ENCODE assay signal across 16 cellular contexts in the genomic region with DNA sequence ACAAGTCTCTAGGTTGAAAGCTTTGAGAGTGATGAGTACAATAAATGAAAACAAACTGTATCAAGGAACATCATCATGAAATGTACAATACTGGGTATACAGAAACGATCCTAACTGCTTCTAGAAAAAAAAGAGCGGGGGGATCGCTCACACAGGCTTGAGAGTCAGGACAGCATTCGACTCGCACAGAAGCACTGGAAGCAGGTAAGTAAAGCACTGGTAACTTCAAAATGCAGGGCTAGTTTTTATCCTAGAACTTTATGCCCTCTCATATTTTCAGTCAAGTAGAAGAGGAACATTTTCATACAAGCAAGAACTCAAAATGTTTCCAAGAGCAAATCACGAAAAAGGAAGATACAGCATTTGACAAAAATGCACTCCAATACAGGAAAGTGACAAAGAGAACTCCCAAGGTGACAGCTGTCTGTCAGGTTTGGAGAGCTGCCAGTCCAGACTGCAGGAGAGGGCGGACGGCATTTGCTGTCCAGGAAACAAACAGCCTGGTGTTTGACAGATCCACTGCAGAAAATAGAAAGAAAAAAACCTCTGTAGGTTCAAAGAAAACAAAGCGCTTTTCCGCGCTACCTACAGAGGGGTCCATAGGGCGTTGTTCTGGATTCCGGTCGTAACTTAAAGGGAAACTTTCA. TPM values are rescaled to one million over a fixed set of nuclear protein-coding genes. Genes with fewer than 3 reads are reported as not detected.
DNase-seq lines count a peak whose midpoint lies in the region; ATAC-seq, FAIRE-seq and TF ChIP-seq lines count a peak whose summit lies in the region.
"Had no signal": no experiment of that assay in that cellular context is flagged by ENCODE, and none has a peak within 500 bp of the region (broad histone marks: within the 10 kb centered on the region; RNA-seq: fewer than 3 reads in every experiment).

No MANE protein-coding gene starts in this region.

- no peak for DNase-seq in stimulated activated naive CD8-positive, alpha-beta T cell treated with anti-CD3 and anti-CD28 coated beads, Interleukin-15, amount 100 ng/mL, for 72 hours
- no peak for DNase-seq in stimulated activated naive CD8-positive, alpha-beta T cell treated with anti-CD3 and anti-CD28 coated beads, Interleukin-15, Interleukin-2, amounts not matched to agents 100 U/mL and 50 U/mL, for 24 hours
- peak; percentile 29 for DNase-seq in NCI-H526 treated with DMSO at 0.1 percent for 48 hours (lab: John Stamatoyannopoulos, UW)
- peak; percentile 21 for DNase-seq in endothelial cell of umbilical vein (ENCODE audit: low read depth, low spot score)
- DNase-seq in GDM1 (lab: John Stamatoyannopoulos, UW) = no peak
- no peak for DNase-seq in OCI-M1 (lab: John Stamatoyannopoulos, UW)
- DNase-seq: activated naive CD8-positive, alpha-beta T cell treated with anti-CD3 and anti-CD28 coated beads, Interleukin-2, amount 10 ng/mL, durations not matched to agents 7 days and 5 days; HFFc6; mesenchymal stem cell; NCI-H187 treated with DMSO at 0.1 percent for 48 hours; pancreas; stimulated activated CD4-positive, alpha-beta T cell treated with anti-CD3 and anti-CD28 coated beads, Interleukin-1b, Interleukin-23, amount 100 ng/mL, for 48 hours had no signal

- TF ChIP-seq POLR2A in endothelial cell of umbilical vein (IDR thresholded peaks at IDR 0.05; ENCODE audit: low read depth, low read length) = no peak

- no peaks in the 10 kb centered on the region for H3K9me3 Mint-ChIP-seq in stimulated activated naive CD8-positive, alpha-beta T cell treated with anti-CD3 and anti-CD28 coated beads, Interleukin-15, amount 100 ng/mL, for 72 hours
- H3K9me3 Mint-ChIP-seq: activated naive CD8-positive, alpha-beta T cell treated with anti-CD3 and anti-CD28 coated beads, Interleukin-2, amount 10 ng/mL, durations not matched to agents 7 days and 5 days; HFFc6 had no signal

- no peaks in the 10 kb centered on the region for H3K36me3 ChIP-seq in endothelial cell of umbilical vein (ENCODE audit: control insufficient read depth in 2 of 2, extremely low read depth in 1 of 2, insufficient read depth in 2 of 2, low read length in 2 of 2)
- H3K36me3 ChIP-seq: pancreas, vagina had no signal

- H3K4me3 Mint-ChIP-seq in stimulated activated naive CD8-positive, alpha-beta T cell treated with anti-CD3 and anti-CD28 coated beads, Interleukin-15, amount 100 ng/mL, for 72 hours = peak overlapping the region; percentile 9 to 44
- H3K4me3 Mint-ChIP-seq: activated naive CD8-positive, alpha-beta T cell treated with anti-CD3 and anti-CD28 coated beads, Interleukin-2, amount 10 ng/mL, durations not matched to agents 7 days and 5 days; HFFc6 had no signal

- BruUV-seq in endothelial cell of umbilical vein (replicated peaks; lab: Mats Ljungman, UMichigan) = no TSS peak

- H3K9me1 ChIP-seq in endothelial cell of umbilical vein (replicated peaks; ENCODE audit: control insufficient read depth, extremely low read depth, insufficient read depth, low read length) = no peaks in the 10 kb centered on the region

- POLR2A ChIA-PET in endothelial cell of umbilical vein (lab: Charles Lee) = no interaction called here

- no peak overlapping the region for H3K27ac ChIP-seq in endothelial cell of umbilical vein (ENCODE audit: insufficient read depth, low read depth, low read length)
- H3K27ac ChIP-seq: pancreas, vagina had no signal

- peaks cover 18% of the 10 kb centered on the region for H3K27me3 Mint-ChIP-seq in stimulated activated naive CD8-positive, alpha-beta T cell treated with anti-CD3 and anti-CD28 coated beads, Interleukin-15, amount 100 ng/mL, for 72 hours

- ATAC-seq in stimulated activated naive CD8-positive, alpha-beta T cell treated with anti-CD3 and anti-CD28 coated beads, Interleukin-15, amount 100 ng/mL, for 72 hours = no peak
- no peak for ATAC-seq in stimulated activated naive CD8-positive, alpha-beta T cell treated with anti-CD3 and anti-CD28 coated beads, Interleukin-15, Interleukin-2, amounts not matched to agents 100 U/mL and 50 U/mL, for 24 hours
- ATAC-seq in GM21576 (IDR thresholded peaks at IDR 0.05; ENCODE audit: unreplicated experiment) (no peak), GM18907 (IDR thresholded peaks at IDR 0.05; ENCODE audit: unreplicated experiment) (no peak)
- ATAC-seq: esophagus mucosa, pancreas had no signal

- H3K4me3 ChIP-seq in endothelial cell of umbilical vein (replicated peaks in 1 of 3; ENCODE audit: insufficient read depth in 1 of 3, low read depth in 1 of 3, low read length in 3 of 3) = no peak overlapping the region
- H3K4me3 ChIP-seq: pancreas had no signal

- H3K79me2 ChIP-seq in endothelial cell of umbilical vein (ENCODE audit: control insufficient read depth, insufficient read depth, low read length) = no peaks in the 10 kb centered on the region

- no peak for FAIRE-seq in endothelial cell of umbilical vein (lab: Jason Lieb, UNC)
- FAIRE-seq: pancreas had no signal

- CTCF ChIA-PET in endothelial cell of umbilical vein (lab: Charles Lee) = no interaction called here

- peaks cover 3% of the 10 kb centered on the region for H3K4me1 ChIP-seq in endothelial cell of umbilical vein (ENCODE audit: control insufficient read depth, extremely low read depth, insufficient read depth, low read length)
- H3K4me1 ChIP-seq: pancreas, vagina had no signal

- H2AFZ ChIP-seq in endothelial cell of umbilical vein (ENCODE audit: low read depth, low read length) = peak overlapping the region; percentile 2

- peaks cover 2 to 4% of the 10 kb centered on the region in 2 experiments for H3K27me3 ChIP-seq in endothelial cell of umbilical vein (ENCODE audit: control insufficient read depth in 2 of 2, insufficient read depth in 2 of 2, low read length in 2 of 2)
- H3K27me3 ChIP-seq: pancreas, vagina had no signal

- dilution Hi-C loops in endothelial cell of umbilical vein (cut with MboI; ENCODE audit: extremely low pct_ligation_motif_present, low sequenced_read_pairs) = no loop called here

- H3K27ac Mint-ChIP-seq in stimulated activated naive CD8-positive, alpha-beta T cell treated with anti-CD3 and anti-CD28 coated beads, Interleukin-15, amount 100 ng/mL, for 72 hours = no peak overlapping the region
- H3K27ac Mint-ChIP-seq: activated naive CD8-positive, alpha-beta T cell treated with anti-CD3 and anti-CD28 coated beads, Interleukin-2, amount 10 ng/mL, durations not matched to agents 7 days and 5 days; HFFc6 had no signal

- H3K4me2 ChIP-seq in endothelial cell of umbilical vein (ENCODE audit: insufficient read depth, low read length) = peak overlapping the region; percentile 30

- no peak overlapping the region for H3K9ac ChIP-seq in endothelial cell of umbilical vein (replicated peaks; ENCODE audit: extremely low read depth, insufficient read depth, low read length)

- peaks cover 7% of the 10 kb centered on the region for H3K4me1 Mint-ChIP-seq in stimulated activated naive CD8-positive, alpha-beta T cell treated with anti-CD3 and anti-CD28 coated beads, Interleukin-15, amount 100 ng/mL, for 72 hours

- H4K20me1 ChIP-seq in endothelial cell of umbilical vein (replicated peaks; ENCODE audit: control insufficient read depth, extremely low read depth, insufficient read depth, low read length) = no peaks in the 10 kb centered on the region

- intact Hi-C loops in endothelial cell of umbilical vein (cut with micrococcal nuclease) = no loop called here

- TF ChIP-seq CTCF in endothelial cell of umbilical vein (IDR thresholded peaks at IDR 0.05; ENCODE audit: extremely low read depth in 1 of 2, insufficient read depth in 1 of 2, low read depth in 1 of 2, low read length in 2 of 2) = no peak

- H3K9me3 ChIP-seq in endothelial cell of umbilical vein (replicated peaks; ENCODE audit: control insufficient read depth, insufficient read depth, low read length) = no peaks in the 10 kb centered on the region
- H3K9me3 ChIP-seq: pancreas, vagina had no signal

TF ChIP-seq in endothelial cell of umbilical vein, 7 proteins besides CTCF, POLR2A, EP300 and RAD21:
- TF ChIP-seq EZH2 (IDR thresholded peaks at IDR 0.05; ENCODE audit: borderline replicate concordance, low read depth, low read length, severe bottlenecking) (no peak), MYC (IDR thresholded peaks at IDR 0.05; ENCODE audit: low read depth, low read length) (no peak), JUN (IDR thresholded peaks at IDR 0.05; ENCODE audit: borderline replicate concordance, insufficient read depth, insufficient read length, low read depth) (no peak), GATA2 (IDR thresholded peaks at IDR 0.05; ENCODE audit: insufficient read depth, insufficient read length, low read depth, low read length) (no peak), FOS (IDR thresholded peaks at IDR 0.05; ENCODE audit: borderline replicate concordance, insufficient read depth, low read length) (no peak), POLR2AphosphoS5 (IDR thresholded peaks at IDR 0.05; ENCODE audit: insufficient read depth, low read depth, low read length) (no peak)
- TF ChIP-seq, protein P1, sequence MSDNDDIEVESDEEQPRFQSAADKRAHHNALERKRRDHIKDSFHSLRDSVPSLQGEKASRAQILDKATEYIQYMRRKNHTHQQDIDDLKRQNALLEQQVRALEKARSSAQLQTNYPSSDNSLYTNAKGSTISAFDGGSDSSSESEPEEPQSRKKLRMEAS (IDR thresholded peaks at IDR 0.05; ENCODE audit: insufficient read depth, insufficient read length) = no peak
TF ChIP-seq in endothelial cell of umbilical vein: peak in this region for 0.

RNA-seq across cellular contexts. Expression of a gene that starts 58.2 kb away (rescaled TPM):
- total RNA-seq in endothelial cell of umbilical vein = 21.3 and 22.5 TPM in 2 replicates
- polyA plus RNA-seq in endothelial cell of umbilical vein = 4.7 and 6.0 TPM in 2 replicates
- polyA plus RNA-seq in endothelial cell of umbilical vein (2011; cell fraction: cytosol; rRNA removed) = 5.9 TPM in 2 replicates
- polyA plus RNA-seq in endothelial cell of umbilical vein (2011; cell fraction: nucleus; rRNA removed) = 16.1 and 20.8 TPM in 2 replicates
- polyA plus RNA-seq in endothelial cell of umbilical vein (2012) = 9.6 and 14.8 TPM in 2 replicates
- 21.7 and 24.9 TPM in 2 replicates for polyA minus RNA-seq in endothelial cell of umbilical vein
- 15.7 TPM for polyA minus RNA-seq in endothelial cell of umbilical vein (2011; cell fraction: cytosol; rRNA and poly(A)+ RNA removed)
- 24.4 and 35.9 TPM in 2 replicates for polyA minus RNA-seq in endothelial cell of umbilical vein (2011; cell fraction: nucleus; rRNA and poly(A)+ RNA removed)

Comparison
In these comparisons a context has a peak if more than half of its experiments do, and no peak if none do; other contexts are left out.
1. DNase-seq: peak in NCI-H526 treated with DMSO at 0.1 percent for 48 hours (single experiment) and endothelial cell of umbilical vein (single experiment); none in stimulated activated naive CD8-positive, alpha-beta T cell treated with anti-CD3 and anti-CD28 coated beads, Interleukin-15, amount 100 ng/mL, for 72 hours (0 of 2), stimulated activated naive CD8-positive, alpha-beta T cell treated with anti-CD3 and anti-CD28 coated beads, Interleukin-15, Interleukin-2, amounts not matched to agents 100 U/mL and 50 U/mL, for 24 hours (single experiment), GDM1 (single experiment) and OCI-M1 (single experiment).